ENCODE assay signal across 9 cellular contexts in genomic region chr19:46546194-46546896, GRCh38. TPM values are rescaled to one million over a fixed set of nuclear protein-coding genes. Genes with fewer than 3 reads are reported as not detected.
DNase-seq lines count a peak whose midpoint lies in the region; ATAC-seq and TF ChIP-seq lines count a peak whose summit lies in the region.
"Had no signal": no experiment of that assay in that cellular context is flagged by ENCODE, and none has a peak within 500 bp of the region (broad histone marks: within the 10 kb centered on the region; RNA-seq: fewer than 3 reads in every experiment).

No MANE protein-coding gene starts in this region.

- no peak for DNase-seq in Right ventricle myocardium superior
- no peak for DNase-seq in right atrium auricular region (ENCODE audit: low spot score)
- peak in 1 of 2 donors; percentile 28 for DNase-seq in heart right ventricle
- DNase-seq in 8988T = no peak
- no peak for DNase-seq in naive thymus-derived CD4-positive, alpha-beta T cell

- peaks cover 0 to 13% (median 8%) of the 10 kb centered on the region in 5 donors for H3K27me3 Mint-ChIP-seq in naive thymus-derived CD4-positive, alpha-beta T cell

- no peak for TF ChIP-seq CTCF in right atrium auricular region (IDR thresholded peaks at IDR 0.05)
- TF ChIP-seq CTCF in heart right ventricle (IDR thresholded peaks at IDR 0.05) = no peak

- no peak overlapping the region for H3K9ac ChIP-seq in rectal smooth muscle tissue (ENCODE audit: low read length)

- peak overlapping the region in 1 of 9 donors; percentile 32 for H3K27ac Mint-ChIP-seq in naive thymus-derived CD4-positive, alpha-beta T cell

- H3K4me1 ChIP-seq in right atrium auricular region (no peaks in the 10 kb centered on the region), heart right ventricle (peaks cover 0 to 15% (median 0%) of the 10 kb centered on the region in 9 donors), rectal smooth muscle tissue (ENCODE audit: control insufficient read depth, insufficient read depth, low read length) (no peaks in the 10 kb centered on the region)
- no peaks in the 10 kb centered on the region for H3K4me1 ChIP-seq in naive thymus-derived CD4-positive, alpha-beta T cell (ENCODE audit: control insufficient read depth in 2 of 2, insufficient read depth in 2 of 2, low read length in 2 of 2)

- intact Hi-C loops in Right ventricle myocardium superior (cut with DNase I) = no loop called here
- intact Hi-C loops in heart right ventricle (cut with DNase I) = no loop called here
- intact Hi-C loops in naive thymus-derived CD4-positive, alpha-beta T cell (cut with micrococcal nuclease) = no loop called here

- H3K9me3 ChIP-seq in right atrium auricular region (peaks cover 0 to 14% of the 10 kb centered on the region in 2 donors), heart right ventricle (peaks cover 0 to 24% (median 10%) of the 10 kb centered on the region in 11 donors)
- H3K9me3 ChIP-seq in naive thymus-derived CD4-positive, alpha-beta T cell (ENCODE audit: control insufficient read depth in 2 of 3, low read length in 3 of 3) = peaks cover 0 to 12% (median 0%) of the 10 kb centered on the region in 3 experiments

- H3K27ac ChIP-seq in right atrium auricular region (no peak overlapping the region), heart right ventricle (no peak overlapping the region), rectal smooth muscle tissue (ENCODE audit: low read depth, low read length) (no peak overlapping the region)
- H3K27ac ChIP-seq in naive thymus-derived CD4-positive, alpha-beta T cell (ENCODE audit: low read depth, low read length) = no peak overlapping the region

- CTCF ChIA-PET in naive thymus-derived CD4-positive, alpha-beta T cell (lab: Charles Lee) = interaction anchor here (0.6 to 13.2 kb wide), 4 partner anchors 16 to 146 kb away, joined by 3 to 241 read pairs (median 3); no protein-coding TSS in a partner anchor

- H3K4me1 Mint-ChIP-seq in naive thymus-derived CD4-positive, alpha-beta T cell = peaks cover 0 to 9% (median 4%) of the 10 kb centered on the region in 7 donors

- H3K9me3 Mint-ChIP-seq in naive thymus-derived CD4-positive, alpha-beta T cell = peaks cover 0 to 24% (median 10%) of the 10 kb centered on the region in 11 donors

- H3K4me3 ChIP-seq in right atrium auricular region = no peak overlapping the region
- peak overlapping the region in 3 of 10 donors; percentile 5 to 32 (median 17) for H3K4me3 ChIP-seq in heart right ventricle
- peak overlapping the region; percentile 24 for H3K4me3 ChIP-seq in rectal smooth muscle tissue (ENCODE audit: low read length)
- H3K4me3 ChIP-seq in naive thymus-derived CD4-positive, alpha-beta T cell (ENCODE audit: low read length) = no peak overlapping the region

- POLR2A ChIA-PET in naive thymus-derived CD4-positive, alpha-beta T cell (lab: Charles Lee) = no interaction called here

- H3K27me3 ChIP-seq in right atrium auricular region (no peaks in the 10 kb centered on the region), heart right ventricle (no peaks in the 10 kb centered on the region), rectal smooth muscle tissue (ENCODE audit: control insufficient read depth, insufficient read depth, low read length) (no peaks in the 10 kb centered on the region)
- no peaks in the 10 kb centered on the region for H3K27me3 ChIP-seq in naive thymus-derived CD4-positive, alpha-beta T cell (ENCODE audit: control insufficient read depth in 2 of 2, insufficient read depth in 2 of 2, low read length in 2 of 2)

- 50 to 61% methylated on average over 7 of the region's 7 CpGs for WGBS in heart right ventricle, 2 donors

- peaks cover 0 to 11% (median 9%) of the 10 kb centered on the region in 5 donors for H3K36me3 Mint-ChIP-seq in naive thymus-derived CD4-positive, alpha-beta T cell

- ATAC-seq in Right ventricle myocardium superior (ENCODE audit: poor library complexity) (peak; percentile 74), SK-N-SH treated with all-trans-retinoic acid at 6 μM for 48 hours (peak; percentile 83), heart right ventricle (peak in 5 of 8 donors; percentile 53 to 73 (median 61)), HG02623 (IDR thresholded peaks at IDR 0.05; ENCODE audit: unreplicated experiment) (no peak)
- no peak for ATAC-seq in naive thymus-derived CD4-positive, alpha-beta T cell

- peak overlapping the region in 4 of 10 donors; percentile 25 to 35 (median 30) for H3K4me3 Mint-ChIP-seq in naive thymus-derived CD4-positive, alpha-beta T cell

- H3K36me3 ChIP-seq in right atrium auricular region (no peaks in the 10 kb centered on the region), heart right ventricle (no peaks in the 10 kb centered on the region), rectal smooth muscle tissue (ENCODE audit: control insufficient read depth, insufficient read depth, low read length) (no peaks in the 10 kb centered on the region)
- no peaks in the 10 kb centered on the region for H3K36me3 ChIP-seq in naive thymus-derived CD4-positive, alpha-beta T cell (ENCODE audit: control insufficient read depth in 2 of 3, insufficient read depth in 3 of 3, low read length in 3 of 3)

TF ChIP-seq in SK-N-SH treated with all-trans-retinoic acid at 6 μM for 48 hours, 23 proteins besides CTCF, POLR2A, EP300 and RAD21:
- TF ChIP-seq ZNF565 (CRISPR knock-in tag; conservative IDR thresholded peaks at IDR 0.05; ENCODE audit: low read depth) = no peak
- TF ChIP-seq OSR1 (CRISPR knock-in tag; IDR thresholded peaks at IDR 0.05) = no peak
- TF ChIP-seq ZFP30 (CRISPR knock-in tag; IDR thresholded peaks at IDR 0.05) = no peak
- no peak for TF ChIP-seq ZC3H10 (CRISPR knock-in tag; IDR thresholded peaks at IDR 0.05)
- TF ChIP-seq SNAI2 (CRISPR knock-in tag; IDR thresholded peaks at IDR 0.05) = no peak
- no peak for TF ChIP-seq ZNF8 (CRISPR knock-in tag; IDR thresholded peaks at IDR 0.05)

RNA-seq across cellular contexts. Expression of gene PNMA8B, which starts 50.7 kb away (rescaled TPM):
- 0.65 TPM for total RNA-seq in Right ventricle myocardium superior
- 1 to 10 TPM; 1.0 to 1.7 TPM for total RNA-seq in right atrium auricular region
- under 1 TPM; 0.47 to 0.95 (median 0.65) TPM for total RNA-seq in heart right ventricle
- polyA plus RNA-seq in heart right ventricle = under 1 TPM; 0.37 to 0.81 TPM
- total RNA-seq in naive thymus-derived CD4-positive, alpha-beta T cell = 1 to 10 TPM in 2 of 5 experiments, under 1 TPM in 2, not detected in 1; 0.24 to 2.3 (median 1.5) TPM
- 1 to 10 TPM; 1.0 to 1.8 TPM for polyA plus RNA-seq in naive thymus-derived CD4-positive, alpha-beta T cell
- total RNA-seq: T-helper 2 cell treated with Interferon-gamma antibody and Interleukin-4, amounts not matched to agents 100 ng/mL and 5 ng/mL, for 36 hours had no signal

RNA-seq across cellular contexts. Expression of gene CALM3, which starts 54.8 kb away (rescaled TPM):
- total RNA-seq in Right ventricle myocardium superior = 326 TPM
- total RNA-seq in right atrium auricular region = 100 to 1,000 TPM; 210 to 296 TPM
- 100 to 1,000 TPM; 214 to 488 (median 287) TPM for total RNA-seq in heart right ventricle
- polyA plus RNA-seq in heart right ventricle = 100 to 1,000 TPM; 304 to 370 TPM
- total RNA-seq in naive thymus-derived CD4-positive, alpha-beta T cell = 100 to 1,000 TPM; 203 to 517 (median 266) TPM
- polyA plus RNA-seq in naive thymus-derived CD4-positive, alpha-beta T cell = 100 to 1,000 TPM; 242 to 254 TPM

Comparison
In these comparisons a context has a peak if more than half of its experiments do, and no peak if none do; other contexts are left out.
1. ATAC-seq: peak in Right ventricle myocardium superior (single experiment), SK-N-SH treated with all-trans-retinoic acid at 6 μM for 48 hours (single experiment) and heart right ventricle (5 of 8); none in HG02623 (single experiment) and naive thymus-derived CD4-positive, alpha-beta T cell (single experiment).